8 cellular contexts compared by ENCODE assay signal in the genomic region with DNA sequence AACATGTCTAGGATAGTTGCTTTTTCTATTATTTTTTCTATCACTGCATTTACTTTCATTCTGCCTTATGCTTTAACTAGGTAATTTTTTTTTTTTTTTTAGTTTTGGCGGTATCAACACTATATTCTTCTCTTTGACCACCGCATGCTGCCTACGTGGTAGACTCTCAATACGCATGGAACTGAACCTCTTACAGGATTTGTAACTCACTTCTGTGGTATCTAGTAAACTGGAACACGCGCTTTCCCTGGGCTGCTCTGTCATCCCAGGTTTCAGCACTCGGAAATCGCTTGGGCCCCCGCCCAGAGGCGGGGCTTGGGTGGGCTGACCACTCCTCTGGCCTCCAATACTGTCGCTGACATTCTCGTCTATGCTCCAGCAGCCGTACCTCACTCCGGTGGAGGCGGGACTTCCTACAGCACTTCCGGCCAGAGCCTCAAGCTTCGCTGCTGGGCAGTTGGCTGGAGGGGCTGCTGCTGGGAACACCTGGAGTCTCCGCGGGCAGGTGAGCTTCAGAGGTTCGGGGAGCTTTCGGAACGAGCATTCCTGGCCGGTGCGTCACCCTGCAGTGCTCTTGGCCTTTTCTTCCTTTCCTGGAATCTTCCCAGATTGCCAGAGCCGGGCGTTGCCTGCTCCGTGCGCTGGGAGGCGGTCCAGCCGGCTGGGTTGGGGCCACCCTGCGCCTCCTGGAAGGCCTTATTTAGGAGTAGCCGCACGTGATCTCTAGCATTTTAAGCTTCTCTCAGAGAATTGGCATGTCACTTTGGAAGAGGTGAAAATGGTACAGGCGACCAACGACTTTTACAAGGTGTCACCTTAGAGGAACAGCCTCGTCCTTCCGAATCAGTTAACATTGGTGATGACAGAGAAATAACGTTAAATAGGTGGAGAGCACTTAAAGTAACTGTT. TPM values are rescaled to one million over a fixed set of nuclear protein-coding genes. Genes with fewer than 3 reads are reported as not detected.
DNase-seq lines count a peak whose midpoint lies in the region; ATAC-seq and TF ChIP-seq lines count a peak whose summit lies in the region.

A gene with protein sequence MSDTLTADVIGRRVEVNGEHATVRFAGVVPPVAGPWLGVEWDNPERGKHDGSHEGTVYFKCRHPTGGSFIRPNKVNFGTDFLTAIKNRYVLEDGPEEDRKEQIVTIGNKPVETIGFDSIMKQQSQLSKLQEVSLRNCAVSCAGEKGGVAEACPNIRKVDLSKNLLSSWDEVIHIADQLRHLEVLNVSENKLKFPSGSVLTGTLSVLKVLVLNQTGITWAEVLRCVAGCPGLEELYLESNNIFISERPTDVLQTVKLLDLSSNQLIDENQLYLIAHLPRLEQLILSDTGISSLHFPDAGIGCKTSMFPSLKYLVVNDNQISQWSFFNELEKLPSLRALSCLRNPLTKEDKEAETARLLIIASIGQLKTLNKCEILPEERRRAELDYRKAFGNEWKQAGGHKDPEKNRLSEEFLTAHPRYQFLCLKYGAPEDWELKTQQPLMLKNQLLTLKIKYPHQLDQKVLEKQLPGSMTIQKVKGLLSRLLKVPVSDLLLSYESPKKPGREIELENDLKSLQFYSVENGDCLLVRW (plus strand): TSS at position 428 of the 909 bp plus-strand sequence. CDS start 12,623 bp downstream, outside the sequence.

- peaks cover 7% of the 10 kb centered on the region for H3K4me1 ChIP-seq in CD8-positive, alpha-beta memory T cell (ENCODE audit: insufficient read depth, low read length)
- H3K4me1 ChIP-seq in lung (ENCODE audit: control insufficient read depth in 2 of 2, insufficient read depth in 2 of 2, low read length in 2 of 2) = no peaks in the 10 kb centered on the region

- WGBS in lung, 2 donors = 0% methylated on average over 38 of the region's 38 CpGs

- peaks cover 0 to 10% (median 2%) of the 10 kb centered on the region in 3 donors for H3K36me3 Mint-ChIP-seq in CD8-positive, alpha-beta memory T cell

- peak within 1 kb of the TSS; percentile 75 to 99 (median 94) for H3K27ac Mint-ChIP-seq in CD8-positive, alpha-beta memory T cell

- H3K9me3 ChIP-seq in CD8-positive, alpha-beta memory T cell (ENCODE audit: low read length) = no peaks in the 10 kb centered on the region
- no peaks in the 10 kb centered on the region for H3K9me3 ChIP-seq in lung (ENCODE audit: control insufficient read depth in 2 of 2, insufficient read depth in 1 of 2, low read length in 1 of 2)

- peak within 1 kb of the TSS; percentile 95 for H3K4me3 ChIP-seq in CD8-positive, alpha-beta memory T cell (ENCODE audit: low read length)
- peak within 1 kb of the TSS; percentile 49 for H3K4me3 ChIP-seq in lung

- DNase-seq in CD8-positive, alpha-beta memory T cell = peak; percentile 75 to 85 (median 76)
- DNase-seq in HS-27A (ENCODE audit: low read depth) (peak; percentile 85), NOMO-1 (lab: John Stamatoyannopoulos, UW; ENCODE audit: unreplicated experiment in 2 of 2) (peak; percentile 95 to 98), lung (ENCODE audit: low spot score) (peak; percentile 98)
- peak; percentile 68 for DNase-seq in effector CD8-positive, alpha-beta T cell (lab: John Stamatoyannopoulos, UW)
- peak; percentile 63 to 69 (median 64) for DNase-seq in stimulated activated CD4-positive, alpha-beta T cell treated with anti-CD3 and anti-CD28 coated beads, TNF-alpha, amount 100 ng/mL, for 4 hours (ENCODE audit: low read depth in 3 of 3)

- peak within 1 kb of the TSS; percentile 82 for H3K27ac ChIP-seq in CD8-positive, alpha-beta memory T cell (ENCODE audit: low read depth, low read length)
- H3K27ac ChIP-seq in lung (ENCODE audit: low read depth in 1 of 2, low read length in 1 of 2) = peak within 1 kb of the TSS; percentile 65 to 80

- H3K4me1 Mint-ChIP-seq in CD8-positive, alpha-beta memory T cell = peaks cover 26 to 41% (median 38%) of the 10 kb centered on the region in 3 donors

- POLR2A ChIA-PET in CD8-positive, alpha-beta memory T cell (lab: Charles Lee) = interaction anchor here (0.8 kb wide), 1 partner anchor 100 kb away, joined by 3 read pairs; no protein-coding TSS in a partner anchor
- POLR2A ChIA-PET in activated CD8-positive, alpha-beta memory T cell treated with anti-CD3 and anti-CD28 coated beads for 36 hours (lab: Charles Lee) = interaction anchor here (0.6 to 1.0 kb wide), 2 partner anchors 39 to 222 kb away, joined by 3 read pairs; partner anchors contain the start of gene GGPS1

- no peaks in the 10 kb centered on the region for H3K9me3 Mint-ChIP-seq in CD8-positive, alpha-beta memory T cell

- H3K4me3 Mint-ChIP-seq in CD8-positive, alpha-beta memory T cell = peak within 1 kb of the TSS; percentile 93 to 99 (median 98)

- CTCF ChIA-PET in CD8-positive, alpha-beta memory T cell (lab: Charles Lee) = interaction anchor here (1.0 to 1.1 kb wide), 3 partner anchors 9 to 49 kb away, joined by 3 to 4 read pairs (median 4); no protein-coding TSS in a partner anchor
- CTCF ChIA-PET in activated CD8-positive, alpha-beta memory T cell treated with anti-CD3 and anti-CD28 coated beads for 36 hours (lab: Charles Lee) = interaction anchor here (1.0 kb wide), 1 partner anchor 42 kb away, joined by 3 read pairs; no protein-coding TSS in a partner anchor

- peak; percentile 100 for ATAC-seq in GM19467 (IDR thresholded peaks at IDR 0.05; ENCODE audit: unreplicated experiment)
- peak; percentile 100 for ATAC-seq in lung (ENCODE audit: insufficient read depth, low FRiP score)

- H3K36me3 ChIP-seq in CD8-positive, alpha-beta memory T cell (ENCODE audit: insufficient read depth, low read length) = no peaks in the 10 kb centered on the region
- H3K36me3 ChIP-seq in lung (ENCODE audit: control insufficient read depth in 2 of 2, insufficient read depth in 2 of 2, low read length in 2 of 2) = no peaks in the 10 kb centered on the region

- no peak for TF ChIP-seq CTCF in lung (IDR thresholded peaks at IDR 0.05; ENCODE audit: control extremely low read depth, extremely low read depth)

- no peaks in the 10 kb centered on the region for H3K27me3 Mint-ChIP-seq in CD8-positive, alpha-beta memory T cell

- no peaks in the 10 kb centered on the region for H3K27me3 ChIP-seq in CD8-positive, alpha-beta memory T cell (ENCODE audit: insufficient read depth, low read length, poor library complexity, severe bottlenecking)
- H3K27me3 ChIP-seq in lung (ENCODE audit: control insufficient read depth, insufficient read depth) = no peaks in the 10 kb centered on the region

RNA-seq across cellular contexts. Expression of the gene that starts here (rescaled TPM):
- 10 to 100 TPM; 19.4 to 25.7 TPM for total RNA-seq in CD8-positive, alpha-beta memory T cell
- polyA plus RNA-seq in CD8-positive, alpha-beta memory T cell = 15.5 TPM
- 10 to 100 TPM; 25.8 to 33.0 TPM for total RNA-seq in activated CD8-positive, alpha-beta memory T cell treated with anti-CD3 and anti-CD28 coated beads for 36 hours
- 10 to 100 TPM; 20.6 to 36.9 TPM for total RNA-seq in lung
- 10 to 100 TPM; 16.4 to 39.2 TPM for polyA plus RNA-seq in lung

Comparison
In these comparisons a context has a peak if more than half of its experiments do, and no peak if none do; other contexts are left out.
1. Peak in every context shown above with its lines: DNase-seq, ATAC-seq, H3K4me3 ChIP-seq and H3K27ac ChIP-seq.